12 cellular contexts compared by ENCODE assay signal in the genomic region with DNA sequence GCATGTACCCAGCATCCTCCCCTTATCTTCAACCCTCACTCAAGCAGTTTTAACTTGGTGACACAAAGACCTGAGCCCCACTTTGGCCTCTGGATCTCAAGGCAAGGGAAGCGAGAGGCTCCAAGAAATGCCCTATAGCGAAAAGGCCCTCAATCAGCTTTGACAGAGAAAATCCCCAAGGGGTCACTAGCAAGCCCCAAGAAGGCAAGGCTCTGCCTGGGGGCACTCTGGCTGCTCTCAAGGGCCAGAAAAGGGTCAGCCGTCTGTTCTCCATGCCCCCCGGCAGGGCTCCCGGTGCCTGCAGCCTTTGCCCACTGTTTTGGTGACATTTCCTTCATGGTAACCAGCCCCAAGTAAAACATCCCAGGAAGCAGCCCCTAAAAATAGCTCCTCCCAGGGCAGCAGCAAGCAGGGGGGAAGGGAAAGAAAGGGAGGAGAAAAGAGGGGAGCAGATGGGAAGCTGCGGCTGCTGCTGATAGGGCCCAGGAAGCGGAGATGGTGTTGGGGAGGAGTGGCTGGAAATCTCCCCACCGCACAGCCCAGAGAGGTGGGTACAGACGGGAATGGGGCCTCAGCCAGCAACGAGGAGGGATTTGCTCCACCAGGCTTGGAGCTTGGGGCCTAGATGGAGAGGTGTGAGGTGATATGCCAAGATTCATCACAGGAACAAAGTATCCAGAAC. TPM values are rescaled to one million over a fixed set of nuclear protein-coding genes. Genes with fewer than 3 reads are reported as not detected.
DNase-seq lines count a peak whose midpoint lies in the region; ATAC-seq and TF ChIP-seq lines count a peak whose summit lies in the region.
"Had no signal": no experiment of that assay in that cellular context is flagged by ENCODE, and none has a peak within 500 bp of the region (broad histone marks: within the 10 kb centered on the region; RNA-seq: fewer than 3 reads in every experiment).

No MANE protein-coding gene starts in this region.

- H3K36me3 ChIP-seq in BLaER1 treated with 17β-estradiol and CSF1 and Interleukin-3, amounts not matched to agents 10 nM and 100 nM: peaks cover 20 to 68% (median 42%) of the 10 kb centered on the region in 11 experiments; a peak in 21 of 22 replicates

- H3K9me3 Mint-ChIP-seq in natural killer cell treated with Interleukin-12 subunit alpha and Interleukin-12 subunit beta and Interleukin-15 and Interleukin-18, amount 100 ng/mL, for 72 hours: no peaks in the 10 kb centered on the region

- peaks cover 52 to 84% (median 68%) of the 10 kb centered on the region in 10 experiments for H3K4me1 ChIP-seq in BLaER1 treated with 17β-estradiol and CSF1 and Interleukin-3, amounts not matched to agents 10 nM and 100 nM

- no peaks in the 10 kb centered on the region for H3K27me3 ChIP-seq in BLaER1 treated with 17β-estradiol and CSF1 and Interleukin-3, amounts not matched to agents 10 nM and 100 nM

- H3K4me1 Mint-ChIP-seq in natural killer cell treated with Interleukin-12 subunit alpha and Interleukin-12 subunit beta and Interleukin-15 and Interleukin-18, amount 100 ng/mL, for 72 hours (ENCODE audit: low read depth in 2 of 2): peaks cover 29 to 45% of the 10 kb centered on the region in 2 donors

- no peaks in the 10 kb centered on the region for H3K36me3 Mint-ChIP-seq in natural killer cell treated with Interleukin-12 subunit alpha and Interleukin-12 subunit beta and Interleukin-15 and Interleukin-18, amount 100 ng/mL, for 72 hours

- no peak for ATAC-seq in natural killer cell treated with Interleukin-12 subunit alpha and Interleukin-12 subunit beta and Interleukin-15 and Interleukin-18, amount 100 ng/mL, for 72 hours
- no peak for ATAC-seq in GM18858 (IDR thresholded peaks at IDR 0.05; ENCODE audit: unreplicated experiment)
- ATAC-seq: activated CD4-positive, CD25-positive, alpha-beta regulatory T cell treated with anti-CD3 and anti-CD28 coated beads, Interleukin-2, amount 50 U/mL, for 24 hours had no signal

- TF ChIP-seq CTCF in NB4 (IDR thresholded peaks at IDR 0.05; ENCODE audit: low read depth, low read length) (no peak), coronary artery (IDR thresholded peaks at IDR 0.05) (no peak)

- H4K20me1 ChIP-seq in BLaER1 treated with 17β-estradiol and CSF1 and Interleukin-3, amounts not matched to agents 10 nM and 100 nM: peaks cover 0 to 18% (median 7%) of the 10 kb centered on the region in 11 experiments; a peak in 12 of 22 replicates

- TF ChIP-seq POLR2A in NB4 (IDR thresholded peaks at IDR 0.05; ENCODE audit: extremely low read depth, insufficient read length): no peak

- no peaks in the 10 kb centered on the region for H3K27me3 Mint-ChIP-seq in natural killer cell treated with Interleukin-12 subunit alpha and Interleukin-12 subunit beta and Interleukin-15 and Interleukin-18, amount 100 ng/mL, for 72 hours

- H3K4me2 ChIP-seq in BLaER1 treated with 17β-estradiol and CSF1 and Interleukin-3, amounts not matched to agents 10 nM and 100 nM: peak overlapping the region; percentile 66 to 98 (median 92)

- peak overlapping the region; percentile 7 to 82 (median 78); a peak in 20 of 22 replicates for H3K27ac ChIP-seq in BLaER1 treated with 17β-estradiol and CSF1 and Interleukin-3, amounts not matched to agents 10 nM and 100 nM
- H3K27ac ChIP-seq in coronary artery: peak overlapping the region; percentile 60 to 82
- H3K27ac ChIP-seq: C4-2B had no signal

- DNase-seq in NB4 (ENCODE audit: low read depth) (peak; percentile 37), coronary artery (ENCODE audit: low spot score) (no peak), NCI-H69 (lab: John Stamatoyannopoulos, UW) (no peak), NCI-H446 (lab: John Stamatoyannopoulos, UW) (no peak), inferior parietal cortex (ENCODE audit: extremely low spot score) (no peak)
- DNase-seq in natural killer cell treated with Interleukin-12 subunit alpha and Interleukin-12 subunit beta and Interleukin-15 and Interleukin-18, amount 100 ng/mL, for 72 hours (ENCODE audit: low spot score): no peak
- DNase-seq: NCI-H1092 treated with DMSO at 0.1 percent for 48 hours, nucleus accumbens had no signal

- no peaks in the 10 kb centered on the region for H3K9me3 ChIP-seq in BLaER1 treated with 17β-estradiol and CSF1 and Interleukin-3, amounts not matched to agents 10 nM and 100 nM (replicated peaks in 1 of 11)

- H3K4me3 ChIP-seq in BLaER1 treated with 17β-estradiol and CSF1 and Interleukin-3, amounts not matched to agents 10 nM and 100 nM: peak overlapping the region in 3 of 10 experiments; percentile 3 to 32 (median 24); a peak in 2 of 20 replicates
- H3K4me3 ChIP-seq in NB4 (ENCODE audit: low read depth, low read length) (no peak overlapping the region), coronary artery (peak overlapping the region; percentile 54)

- peak overlapping the region; percentile 48 for H3K4me3 Mint-ChIP-seq in natural killer cell treated with Interleukin-12 subunit alpha and Interleukin-12 subunit beta and Interleukin-15 and Interleukin-18, amount 100 ng/mL, for 72 hours

- peak overlapping the region; percentile 45 to 72 (median 63); a peak in 20 of 22 replicates for H3K9ac ChIP-seq in BLaER1 treated with 17β-estradiol and CSF1 and Interleukin-3, amounts not matched to agents 10 nM and 100 nM

- peak overlapping the region; percentile 89 to 96 for H3K27ac Mint-ChIP-seq in natural killer cell treated with Interleukin-12 subunit alpha and Interleukin-12 subunit beta and Interleukin-15 and Interleukin-18, amount 100 ng/mL, for 72 hours

RNA-seq across cellular contexts. Expression of gene CAMK2G, which starts 7.1 kb away (rescaled TPM):
- 10 to 100 TPM in 1 of 2 donors, 1 to 10 TPM in 1; 6.9 to 15.3 TPM for total RNA-seq in natural killer cell treated with Interleukin-12 subunit alpha and Interleukin-12 subunit beta and Interleukin-15 and Interleukin-18, amount 100 ng/mL, for 72 hours

RNA-seq across cellular contexts. Expression of gene PLAU, which starts 43.7 kb away (rescaled TPM):
- not detected for total RNA-seq in natural killer cell treated with Interleukin-12 subunit alpha and Interleukin-12 subunit beta and Interleukin-15 and Interleukin-18, amount 100 ng/mL, for 72 hours

RNA-seq across cellular contexts. Expression of gene NDST2, which starts 55.9 kb away (rescaled TPM):
- 10 to 100 TPM; 42.8 to 83.3 TPM for total RNA-seq in natural killer cell treated with Interleukin-12 subunit alpha and Interleukin-12 subunit beta and Interleukin-15 and Interleukin-18, amount 100 ng/mL, for 72 hours
